9 cellular contexts compared by ENCODE assay signal in the genomic region with DNA sequence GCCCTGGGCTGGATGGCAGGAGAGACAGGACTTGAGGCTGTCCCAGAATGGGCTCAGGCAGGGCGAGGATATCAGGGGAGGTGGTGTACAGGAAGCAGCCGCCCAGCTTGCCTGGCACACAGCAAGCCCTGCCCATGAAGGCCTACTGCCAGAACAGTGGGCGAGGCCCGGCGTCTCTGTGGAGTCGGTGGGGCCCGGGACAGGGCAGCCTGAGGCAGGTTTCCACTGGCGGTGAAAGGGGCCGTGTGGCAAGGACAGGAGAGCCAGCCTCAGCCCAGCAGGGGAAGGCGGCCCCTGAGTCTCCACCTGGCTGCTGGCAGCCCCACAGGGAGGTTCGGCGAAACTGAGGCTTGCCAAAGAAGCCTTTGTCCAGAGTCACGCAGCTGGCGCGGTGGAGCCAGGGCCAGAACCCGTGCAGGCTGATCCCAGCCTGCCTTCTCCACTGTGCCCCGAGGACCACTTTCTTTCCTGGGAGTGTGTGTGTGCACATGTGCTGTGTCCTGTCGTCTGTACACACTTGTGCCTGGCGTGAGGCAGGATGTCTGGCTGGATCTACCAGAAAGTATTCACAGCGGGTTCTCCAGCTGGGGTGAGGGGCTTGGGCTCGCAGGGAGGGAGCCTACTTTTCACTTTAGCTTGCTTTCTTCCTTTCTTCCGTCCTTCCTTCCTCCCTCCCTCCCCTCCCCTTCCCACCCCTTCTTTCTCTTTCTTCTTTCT. TPM values are rescaled to one million over a fixed set of nuclear protein-coding genes. Genes with fewer than 3 reads are reported as not detected.
DNase-seq lines count a peak whose midpoint lies in the region; ATAC-seq, FAIRE-seq and TF ChIP-seq lines count a peak whose summit lies in the region.
"Had no signal": no experiment of that assay in that cellular context is flagged by ENCODE, and none has a peak within 500 bp of the region (broad histone marks: within the 10 kb centered on the region; RNA-seq: fewer than 3 reads in every experiment).

No MANE protein-coding gene starts in this region.

- H3K27ac Mint-ChIP-seq in activated T-helper 1 cell treated with anti-CD3 and anti-CD28 coated beads, Interleukin-12 subunit alpha, Interleukin-12 subunit beta, Interleukin-2, Interleukin-4 antibody, amounts not matched to agents 30 ng/mL and 10 ng/mL and 1 ng/mL, durations not matched to agents 14 hours and 24 hours and 36 hours: peak overlapping the region; percentile 81

- H4K20me1 ChIP-seq in fibroblast of lung (ENCODE audit: control insufficient read depth, extremely low read depth, insufficient read depth, low read length): no peaks in the 10 kb centered on the region

- H3K79me2 ChIP-seq in fibroblast of lung (ENCODE audit: control insufficient read depth, insufficient read depth, low read length): peaks cover 29% of the 10 kb centered on the region

- FAIRE-seq in GM18507 (lab: Jason Lieb, UNC): peak; percentile 33
- FAIRE-seq: islet of Langerhans had no signal

- H3K9me3 ChIP-seq in NT2/D1 (ENCODE audit: insufficient read depth, low read length) (no peaks in the 10 kb centered on the region), fibroblast of lung (ENCODE audit: control insufficient read depth, insufficient read depth, low read depth, low read length) (no peaks in the 10 kb centered on the region), neutrophil (no peaks in the 10 kb centered on the region), thymus (ENCODE audit: control insufficient read depth) (no peaks in the 10 kb centered on the region)

- TF ChIP-seq CTCF in fibroblast of lung (conservative IDR thresholded peaks at IDR 0.05 in 1 of 2, IDR thresholded peaks at IDR 0.05 in 1 of 2; ENCODE audit: low read depth in 1 of 2, low read length in 2 of 2): no peak
- no peak for TF ChIP-seq CTCF in neutrophil (IDR thresholded peaks at IDR 0.05)

- H3K4me3 Mint-ChIP-seq in activated T-helper 1 cell treated with anti-CD3 and anti-CD28 coated beads, Interleukin-12 subunit alpha, Interleukin-12 subunit beta, Interleukin-2, Interleukin-4 antibody, amounts not matched to agents 30 ng/mL and 10 ng/mL and 1 ng/mL, durations not matched to agents 14 hours and 24 hours and 36 hours: peak overlapping the region; percentile 88

- H2AFZ ChIP-seq in fibroblast of lung (ENCODE audit: low read length): no peak overlapping the region

- DNase-seq in GM18507 (ENCODE audit: extremely low spot score, insufficient read length, low read depth) (no peak), NT2/D1 (ENCODE audit: low read depth, low spot score) (no peak), fibroblast of lung (ENCODE audit: low read depth in 2 of 2) (peak; percentile 51 to 55), OCI-M2 (lab: John Stamatoyannopoulos, UW; ENCODE audit: unreplicated experiment) (no peak)
- peak; percentile 44 for DNase-seq in activated T-helper 1 cell treated with anti-CD3 and anti-CD28 coated beads, Interleukin-12 subunit alpha, Interleukin-12 subunit beta, Interleukin-2, Interleukin-4 antibody, amounts not matched to agents 30 ng/mL and 10 ng/mL and 1 ng/mL, durations not matched to agents 14 hours and 24 hours and 36 hours (ENCODE audit: low spot score)

- no peaks in the 10 kb centered on the region for H3K9me3 Mint-ChIP-seq in activated T-helper 1 cell treated with anti-CD3 and anti-CD28 coated beads, Interleukin-12 subunit alpha, Interleukin-12 subunit beta, Interleukin-2, Interleukin-4 antibody, amounts not matched to agents 30 ng/mL and 10 ng/mL and 1 ng/mL, durations not matched to agents 14 hours and 24 hours and 36 hours

- 25% methylated on average over 22 of the region's 22 CpGs for WGBS in thymus

- H3K36me3 ChIP-seq in NT2/D1 (ENCODE audit: insufficient read depth, insufficient read length, low read length): no peaks in the 10 kb centered on the region
- H3K36me3 ChIP-seq in fibroblast of lung (ENCODE audit: control insufficient read depth, insufficient read depth, low read length): no peaks in the 10 kb centered on the region
- H3K36me3 ChIP-seq in neutrophil: peaks cover 14% of the 10 kb centered on the region
- H3K36me3 ChIP-seq in thymus (ENCODE audit: control insufficient read depth, insufficient read depth): no peaks in the 10 kb centered on the region

- H3K4me2 ChIP-seq in fibroblast of lung (ENCODE audit: extremely low read depth, insufficient read depth, low read length): peak overlapping the region; percentile 75

- H3K9ac ChIP-seq in NT2/D1 (ENCODE audit: insufficient read length, low read depth) (peak overlapping the region; percentile 77), fibroblast of lung (ENCODE audit: insufficient read depth, low read length) (peak overlapping the region; percentile 41)

- intact Hi-C loops in activated T-helper 1 cell treated with anti-CD3 and anti-CD28 coated beads, Interleukin-12 subunit alpha, Interleukin-12 subunit beta, Interleukin-2, Interleukin-4 antibody, amounts not matched to agents 30 ng/mL and 10 ng/mL and 1 ng/mL, durations not matched to agents 14 hours and 24 hours and 36 hours (cut with micrococcal nuclease): loop anchor here (1.0 to 2.0 kb wide), 2 partner anchors 35 to 42 kb away; partner anchors contain the start of genes BIK and TTLL12

- no peak for ATAC-seq in HG03135 (IDR thresholded peaks at IDR 0.05; ENCODE audit: unreplicated experiment)

- H3K4me3 ChIP-seq in NT2/D1 (ENCODE audit: insufficient read length, low read depth) (no peak overlapping the region), fibroblast of lung (replicated peaks in 1 of 4; ENCODE audit: control extremely low read depth in 1 of 4, insufficient read depth in 1 of 4, low read depth in 3 of 4, low read length in 4 of 4) (peak overlapping the region; percentile 63 to 74 (median 67)), neutrophil (ENCODE audit: low read depth in 1 of 2, low read length in 1 of 2) (peak overlapping the region; percentile 95 to 98), thymus (ENCODE audit: low read length) (peak overlapping the region; percentile 62)

- no peaks in the 10 kb centered on the region for H3K27me3 Mint-ChIP-seq in activated T-helper 1 cell treated with anti-CD3 and anti-CD28 coated beads, Interleukin-12 subunit alpha, Interleukin-12 subunit beta, Interleukin-2, Interleukin-4 antibody, amounts not matched to agents 30 ng/mL and 10 ng/mL and 1 ng/mL, durations not matched to agents 14 hours and 24 hours and 36 hours (ENCODE audit: insufficient read depth)

- peaks cover 15% of the 10 kb centered on the region for H3K4me1 ChIP-seq in NT2/D1 (ENCODE audit: insufficient read depth, insufficient read length)
- H3K4me1 ChIP-seq in fibroblast of lung (ENCODE audit: control insufficient read depth, extremely low read depth, insufficient read depth, low read length): peaks cover 3% of the 10 kb centered on the region
- H3K4me1 ChIP-seq in neutrophil (ENCODE audit: control insufficient read depth in 1 of 2, insufficient read depth in 1 of 2, low read depth in 1 of 2, low read length in 1 of 2): peaks cover 82 to 90% of the 10 kb centered on the region in 2 experiments
- H3K4me1 ChIP-seq in thymus (ENCODE audit: control insufficient read depth, insufficient read depth, low read length): peaks cover 6% of the 10 kb centered on the region

- H3K27ac ChIP-seq in fibroblast of lung (ENCODE audit: insufficient read depth, low read length) (peak overlapping the region; percentile 29), neutrophil (peak overlapping the region; percentile 93), thymus (ENCODE audit: low read depth) (no peak overlapping the region)

- H3K36me3 Mint-ChIP-seq in activated T-helper 1 cell treated with anti-CD3 and anti-CD28 coated beads, Interleukin-12 subunit alpha, Interleukin-12 subunit beta, Interleukin-2, Interleukin-4 antibody, amounts not matched to agents 30 ng/mL and 10 ng/mL and 1 ng/mL, durations not matched to agents 14 hours and 24 hours and 36 hours (ENCODE audit: low read depth): peaks cover 2% of the 10 kb centered on the region

- H3K4me1 Mint-ChIP-seq in activated T-helper 1 cell treated with anti-CD3 and anti-CD28 coated beads, Interleukin-12 subunit alpha, Interleukin-12 subunit beta, Interleukin-2, Interleukin-4 antibody, amounts not matched to agents 30 ng/mL and 10 ng/mL and 1 ng/mL, durations not matched to agents 14 hours and 24 hours and 36 hours (ENCODE audit: low read depth): peaks cover 10% of the 10 kb centered on the region

- H3K27me3 ChIP-seq in NT2/D1 (ENCODE audit: insufficient read depth, insufficient read length): peaks cover 21% of the 10 kb centered on the region
- no peaks in the 10 kb centered on the region for H3K27me3 ChIP-seq in fibroblast of lung (ENCODE audit: control insufficient read depth, insufficient read depth, low read length)
- no peaks in the 10 kb centered on the region for H3K27me3 ChIP-seq in neutrophil
- H3K27me3 ChIP-seq in thymus (ENCODE audit: control insufficient read depth, insufficient read depth): peaks cover 2% of the 10 kb centered on the region

RNA-seq across cellular contexts. Expression of gene TSPO, which starts 1.2 kb away (rescaled TPM):
- 115 and 121 TPM in 2 replicates for total RNA-seq in activated T-helper 1 cell treated with anti-CD3 and anti-CD28 coated beads, Interleukin-12 subunit alpha, Interleukin-12 subunit beta, Interleukin-2, Interleukin-4 antibody, amounts not matched to agents 30 ng/mL and 10 ng/mL and 1 ng/mL, durations not matched to agents 14 hours and 24 hours and 36 hours
- 179 and 243 TPM in 2 replicates for total RNA-seq in fibroblast of lung
- polyA plus RNA-seq in fibroblast of lung (47.5 and 67.1 TPM in 2 replicates), thymus (93.2 TPM)
- polyA plus RNA-seq in fibroblast of lung (2012): 172 and 274 TPM in 2 replicates
- polyA minus RNA-seq in fibroblast of lung (ENCODE audit: low replicate concordance): 16.6 and 21.0 TPM in 2 replicates

RNA-seq across cellular contexts. Expression of gene MCAT, which starts 9.3 kb away (rescaled TPM):
- total RNA-seq in activated T-helper 1 cell treated with anti-CD3 and anti-CD28 coated beads, Interleukin-12 subunit alpha, Interleukin-12 subunit beta, Interleukin-2, Interleukin-4 antibody, amounts not matched to agents 30 ng/mL and 10 ng/mL and 1 ng/mL, durations not matched to agents 14 hours and 24 hours and 36 hours: 20.3 and 23.4 TPM in 2 replicates
- total RNA-seq in fibroblast of lung: 8.4 and 8.5 TPM in 2 replicates
- 9.3 and 12.1 TPM in 2 replicates for polyA plus RNA-seq in fibroblast of lung
- polyA plus RNA-seq in fibroblast of lung (2012): 11.4 and 15.6 TPM in 2 replicates
- polyA minus RNA-seq in fibroblast of lung (ENCODE audit: low replicate concordance): 5.9 and 11.4 TPM in 2 replicates
- 12.3 TPM for polyA plus RNA-seq in thymus

RNA-seq across cellular contexts. Expression of gene TTLL12, which starts 34.4 kb away (rescaled TPM):
- total RNA-seq in activated T-helper 1 cell treated with anti-CD3 and anti-CD28 coated beads, Interleukin-12 subunit alpha, Interleukin-12 subunit beta, Interleukin-2, Interleukin-4 antibody, amounts not matched to agents 30 ng/mL and 10 ng/mL and 1 ng/mL, durations not matched to agents 14 hours and 24 hours and 36 hours: 105 TPM in 2 replicates
- total RNA-seq in fibroblast of lung: 14.7 and 18.0 TPM in 2 replicates
- polyA plus RNA-seq in fibroblast of lung (6.0 and 8.6 TPM in 2 replicates), thymus (16.1 TPM)
- polyA plus RNA-seq in fibroblast of lung (2012): 16.5 and 25.2 TPM in 2 replicates
- 25.7 and 46.8 TPM in 2 replicates for polyA minus RNA-seq in fibroblast of lung (ENCODE audit: low replicate concordance)

RNA-seq across cellular contexts. Expression of gene BIK, which starts 42.0 kb away (rescaled TPM):
- total RNA-seq in activated T-helper 1 cell treated with anti-CD3 and anti-CD28 coated beads, Interleukin-12 subunit alpha, Interleukin-12 subunit beta, Interleukin-2, Interleukin-4 antibody, amounts not matched to agents 30 ng/mL and 10 ng/mL and 1 ng/mL, durations not matched to agents 14 hours and 24 hours and 36 hours: 2.3 and 2.5 TPM in 2 replicates
- not detected in 2 replicates for total RNA-seq in fibroblast of lung
- polyA plus RNA-seq in fibroblast of lung (not detected in 2 replicates), thymus (5.5 TPM)
- not detected in 2 replicates for polyA plus RNA-seq in fibroblast of lung (2012)
- polyA minus RNA-seq in fibroblast of lung (ENCODE audit: low replicate concordance): not detected in 2 replicates

Comparison
In these comparisons a context has a peak if more than half of its experiments do, and no peak if none do; other contexts are left out.
1. DNase-seq: peak in activated T-helper 1 cell treated with anti-CD3 and anti-CD28 coated beads, Interleukin-12 subunit alpha, Interleukin-12 subunit beta, Interleukin-2, Interleukin-4 antibody, amounts not matched to agents 30 ng/mL and 10 ng/mL and 1 ng/mL, durations not matched to agents 14 hours and 24 hours and 36 hours (single experiment) and fibroblast of lung (2 of 2); none in GM18507 (single experiment), NT2/D1 (single experiment) and OCI-M2 (single experiment).